Comparison of ENCODE assay signal across 14 cellular contexts in genomic region chrX:1564750-1565683, GRCh38. TPM values are rescaled to one million over a fixed set of nuclear protein-coding genes. Genes with fewer than 3 reads are reported as not detected.
DNase-seq lines count a peak whose midpoint lies in the region; ATAC-seq and TF ChIP-seq lines count a peak whose summit lies in the region.
"Had no signal": no experiment of that assay in that cellular context is flagged by ENCODE, and none has a peak within 500 bp of the region (broad histone marks: within the 10 kb centered on the region; RNA-seq: fewer than 3 reads in every experiment).

No MANE protein-coding gene starts in this region.

- peaks cover 41% of the 10 kb centered on the region for H3K4me1 Mint-ChIP-seq in activated CD4-positive, alpha-beta T cell treated with anti-CD3 and anti-CD28 coated beads for 36 hours
- peaks cover 16 to 36% of the 10 kb centered on the region in 2 donors for H3K4me1 Mint-ChIP-seq in stimulated activated naive B cell treated with anti-CD40 and anti-IgM and Interleukin-4, amounts not matched to agents 10 μg/mL and 1 μg/mL and 100 μg/mL, for 72 hours
- H3K4me1 Mint-ChIP-seq: neural crest cell had no signal

- no peak overlapping the region for H3K27ac Mint-ChIP-seq in activated CD4-positive, alpha-beta T cell treated with anti-CD3 and anti-CD28 coated beads for 36 hours
- no peak overlapping the region for H3K27ac Mint-ChIP-seq in stimulated activated naive B cell treated with anti-CD40 and anti-IgM and Interleukin-4, amounts not matched to agents 10 μg/mL and 1 μg/mL and 100 μg/mL, for 72 hours

- H3K27me3 ChIP-seq in PC-3 (ENCODE audit: low read length) (no peaks in the 10 kb centered on the region), transverse colon (no peaks in the 10 kb centered on the region)

- no peaks in the 10 kb centered on the region for H3K79me2 ChIP-seq in PC-3 (ENCODE audit: low read length)

- POLR2A ChIA-PET in activated CD4-positive, alpha-beta T cell treated with anti-CD3 and anti-CD28 coated beads for 36 hours (lab: Charles Lee): no interaction called here
- POLR2A ChIA-PET in PC-3 (lab: Charles Lee; ENCODE audit: unreplicated experiment): no interaction called here

- no peak overlapping the region for H3K4me3 Mint-ChIP-seq in activated CD4-positive, alpha-beta T cell treated with anti-CD3 and anti-CD28 coated beads for 36 hours
- peak overlapping the region in 1 of 2 donors; percentile 28 for H3K4me3 Mint-ChIP-seq in stimulated activated naive B cell treated with anti-CD40 and anti-IgM and Interleukin-4, amounts not matched to agents 10 μg/mL and 1 μg/mL and 100 μg/mL, for 72 hours
- H3K4me3 Mint-ChIP-seq: neural crest cell had no signal

- TF ChIP-seq CTCF in PC-3 (conservative IDR thresholded peaks at IDR 0.05; ENCODE audit: low read depth, low read length) (no peak), transverse colon (IDR thresholded peaks at IDR 0.05) (no peak)

- H3K9me2 ChIP-seq in PC-3 (replicated peaks; ENCODE audit: low read length): no peaks in the 10 kb centered on the region

- WGBS in transverse colon (ENCODE audit: low coverage in 1 of 2), 2 donors: 17 to 35% methylated on average over 4 to 10 of the region's 10 CpGs

- no peak overlapping the region for H3K27ac ChIP-seq in PC-3 (ENCODE audit: low read length)
- H3K27ac ChIP-seq in transverse colon: no peak overlapping the region

- no peaks in the 10 kb centered on the region for H3K27me3 Mint-ChIP-seq in activated CD4-positive, alpha-beta T cell treated with anti-CD3 and anti-CD28 coated beads for 36 hours
- H3K27me3 Mint-ChIP-seq in stimulated activated naive B cell treated with anti-CD40 and anti-IgM and Interleukin-4, amounts not matched to agents 10 μg/mL and 1 μg/mL and 100 μg/mL, for 72 hours: no peaks in the 10 kb centered on the region

- DNase-seq in activated CD4-positive, alpha-beta T cell treated with anti-CD3 and anti-CD28 coated beads for 36 hours: no peak
- DNase-seq in activated CD4-positive, alpha-beta T cell treated with anti-CD3 and anti-CD28 coated beads for 4 hours: no peak
- DNase-seq in PC-3 (peak; percentile 7), SK-N-DZ (ENCODE audit: low spot score) (no peak), transverse colon (no peak), GM19238 (ENCODE audit: insufficient read length, low spot score) (no peak)
- no peak for DNase-seq in stimulated activated naive B cell treated with anti-CD40 and anti-IgM and Interleukin-4, amounts not matched to agents 10 μg/mL and 1 μg/mL and 100 μg/mL, for 72 hours
- DNase-seq: NCI-H69; stimulated activated naive CD4-positive, alpha-beta T cell had no signal

- H3K36me3 ChIP-seq in PC-3 (ENCODE audit: low read depth, low read length) (no peaks in the 10 kb centered on the region), transverse colon (no peaks in the 10 kb centered on the region)

- in situ Hi-C loops in transverse colon (cut with MboI; ENCODE audit: low pct_ligation_motif_present in 1 of 4, low pct_unique_long_range_greater_than_20kb in 1 of 4, low sequenced_read_pairs in 3 of 4): no loop called here

- no peaks in the 10 kb centered on the region for H4K20me1 ChIP-seq in PC-3 (ENCODE audit: low read length)

- H3K9me3 ChIP-seq in PC-3 (ENCODE audit: low read length) (no peaks in the 10 kb centered on the region), transverse colon (no peaks in the 10 kb centered on the region)

- H3K4me3 ChIP-seq in PC-3 (ENCODE audit: low read length) (no peak overlapping the region), transverse colon (no peak overlapping the region)

- no peak overlapping the region for H3K9ac ChIP-seq in PC-3 (ENCODE audit: low read length)

- no peak overlapping the region for H2AFZ ChIP-seq in PC-3 (ENCODE audit: low read length)

- BruUV-seq in PC-3 (replicated peaks; lab: Mats Ljungman, UMichigan): no TSS peak

- peaks cover 3% of the 10 kb centered on the region for H3K9me3 Mint-ChIP-seq in activated CD4-positive, alpha-beta T cell treated with anti-CD3 and anti-CD28 coated beads for 36 hours (ENCODE audit: low read depth)
- no peaks in the 10 kb centered on the region for H3K9me3 Mint-ChIP-seq in stimulated activated naive B cell treated with anti-CD40 and anti-IgM and Interleukin-4, amounts not matched to agents 10 μg/mL and 1 μg/mL and 100 μg/mL, for 72 hours
- H3K9me3 Mint-ChIP-seq: neural crest cell had no signal

- peak overlapping the region; percentile 34; the same call in 1 of the 2 replicates for H3K4me2 ChIP-seq in PC-3 (ENCODE audit: low read length)

- H3K4me1 ChIP-seq in PC-3 (ENCODE audit: insufficient read depth, low read length): no peaks in the 10 kb centered on the region
- H3K4me1 ChIP-seq in transverse colon: no peaks in the 10 kb centered on the region

- CTCF ChIA-PET in activated CD4-positive, alpha-beta T cell treated with anti-CD3 and anti-CD28 coated beads for 36 hours (lab: Charles Lee): no interaction called here
- CTCF ChIA-PET in PC-3 (lab: Charles Lee): no interaction called here

- TF ChIP-seq EP300 in transverse colon (IDR thresholded peaks at IDR 0.05; ENCODE audit: low read depth): no peak

- peak; percentile 47 for ATAC-seq in activated CD4-positive, alpha-beta T cell treated with anti-CD3 and anti-CD28 coated beads for 36 hours
- ATAC-seq in HG03066 (IDR thresholded peaks at IDR 0.05; ENCODE audit: low read depth, unreplicated experiment) (peak; percentile 78), PC-3 (peak; percentile 35; the same call in 1 of the 2 replicates)
- ATAC-seq in stimulated activated naive B cell treated with anti-CD40 and anti-IgM and Interleukin-4, amounts not matched to agents 10 μg/mL and 1 μg/mL and 100 μg/mL, for 72 hours (replicated peaks): peak; percentile 33 to 65

- TF ChIP-seq POLR2A in transverse colon (IDR thresholded peaks at IDR 0.05): no peak

- intact Hi-C loops in activated CD4-positive, alpha-beta T cell treated with anti-CD3 and anti-CD28 coated beads for 36 hours (cut with DNase I, micrococcal nuclease): no loop called here
- intact Hi-C loops in PC-3 (cut with micrococcal nuclease) (no loop called here), transverse colon (cut with DNase I; ENCODE audit: low total_unique reads) (no loop called here)

- no peaks in the 10 kb centered on the region for H3F3A ChIP-seq in PC-3 (ENCODE audit: low read length, unreplicated experiment)

- peaks cover 5% of the 10 kb centered on the region for H3K36me3 Mint-ChIP-seq in activated CD4-positive, alpha-beta T cell treated with anti-CD3 and anti-CD28 coated beads for 36 hours (ENCODE audit: low read depth)
- no peaks in the 10 kb centered on the region for H3K36me3 Mint-ChIP-seq in stimulated activated naive B cell treated with anti-CD40 and anti-IgM and Interleukin-4, amounts not matched to agents 10 μg/mL and 1 μg/mL and 100 μg/mL, for 72 hours

RNA-seq across cellular contexts. Expression of gene AKAP17A, which starts 26.4 kb away (rescaled TPM):
- total RNA-seq in activated CD4-positive, alpha-beta T cell treated with anti-CD3 and anti-CD28 coated beads for 36 hours: 10 to 100 TPM; 49.7 to 51.2 TPM
- total RNA-seq in PC-3 (2014; rRNA removed): 36.8 and 41.5 TPM in 2 replicates
- 17.1 and 26.6 TPM in 2 replicates for polyA plus RNA-seq in SK-N-DZ (2014; cell fraction: cytosol; rRNA removed)
- polyA plus RNA-seq in SK-N-DZ (2014; cell fraction: nucleus; rRNA removed): 121 and 140 TPM in 2 replicates
- total RNA-seq in transverse colon: 100 to 1,000 TPM in 2 of 4 donors, 10 to 100 TPM in 2; 53.7 to 134 (median 97.7) TPM

RNA-seq across cellular contexts. Expression of gene P2RY8, which starts 28.0 kb away (rescaled TPM):
- total RNA-seq in activated CD4-positive, alpha-beta T cell treated with anti-CD3 and anti-CD28 coated beads for 36 hours: 10 to 100 TPM; 19.8 to 21.2 TPM
- total RNA-seq in PC-3 (2014; rRNA removed): not detected in 2 replicates
- not detected in 2 replicates for polyA plus RNA-seq in SK-N-DZ (2014; cell fraction: cytosol; rRNA removed)
- not detected in 2 replicates for polyA plus RNA-seq in SK-N-DZ (2014; cell fraction: nucleus; rRNA removed)
- total RNA-seq in transverse colon: 1 to 10 TPM in 2 of 4 donors, under 1 TPM in 1, not detected in 1; 0.55 to 6.0 (median 3.0) TPM
- total RNA-seq: A172, chondrocyte, neural crest cell had no signal
- polyA plus RNA-seq: keratinocyte had no signal

RNA-seq across cellular contexts. Expression of gene ASMT, which starts 49.8 kb away (rescaled TPM):
- under 1 TPM; 0.51 to 0.82 TPM for total RNA-seq in activated CD4-positive, alpha-beta T cell treated with anti-CD3 and anti-CD28 coated beads for 36 hours
- total RNA-seq in PC-3 (2014; rRNA removed): not detected in 2 replicates
- polyA plus RNA-seq in SK-N-DZ (2014; cell fraction: cytosol; rRNA removed): not detected in 2 replicates
- not detected in 2 replicates for polyA plus RNA-seq in SK-N-DZ (2014; cell fraction: nucleus; rRNA removed)
- total RNA-seq in transverse colon: not detected
- total RNA-seq: A172 had no signal
- polyA plus RNA-seq: keratinocyte had no signal
